ENCODE assay signal across 1 cellular context in the genomic region with DNA sequence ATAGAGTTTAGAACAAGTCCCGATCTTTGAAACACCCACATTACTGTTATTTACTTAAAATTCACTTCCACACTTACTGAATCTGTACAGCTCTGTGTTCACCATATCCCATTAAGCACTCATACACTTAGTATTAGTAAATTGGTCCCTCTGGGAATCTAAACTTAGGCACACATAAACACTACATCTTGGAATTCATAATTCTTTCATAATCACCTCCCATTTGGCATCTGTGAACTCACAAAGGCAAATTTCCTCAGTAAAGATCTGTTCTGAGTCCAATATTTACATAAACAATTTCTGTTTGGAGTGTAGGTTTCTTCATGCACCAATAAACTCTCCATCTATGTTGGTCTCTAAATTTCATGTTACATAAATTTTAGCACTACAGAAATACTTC.
TF ChIP-seq lines count a peak whose summit lies in the region.

No MANE protein-coding gene starts in this region.

TF ChIP-seq in IMR-90, 13 proteins besides CTCF, POLR2A, EP300 and RAD21 (continued from another document):
- TF ChIP-seq RCOR1 (IDR thresholded peaks at IDR 0.05; ENCODE audit: insufficient replicate concordance, low read length) = no peak
- TF ChIP-seq, protein P1, sequence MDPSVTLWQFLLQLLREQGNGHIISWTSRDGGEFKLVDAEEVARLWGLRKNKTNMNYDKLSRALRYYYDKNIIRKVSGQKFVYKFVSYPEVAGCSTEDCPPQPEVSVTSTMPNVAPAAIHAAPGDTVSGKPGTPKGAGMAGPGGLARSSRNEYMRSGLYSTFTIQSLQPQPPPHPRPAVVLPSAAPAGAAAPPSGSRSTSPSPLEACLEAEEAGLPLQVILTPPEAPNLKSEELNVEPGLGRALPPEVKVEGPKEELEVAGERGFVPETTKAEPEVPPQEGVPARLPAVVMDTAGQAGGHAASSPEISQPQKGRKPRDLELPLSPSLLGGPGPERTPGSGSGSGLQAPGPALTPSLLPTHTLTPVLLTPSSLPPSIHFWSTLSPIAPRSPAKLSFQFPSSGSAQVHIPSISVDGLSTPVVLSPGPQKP (IDR thresholded peaks at IDR 0.05; ENCODE audit: borderline replicate concordance, low read depth, low read length) = no peak
